ENCODE assay signal across 14 cellular contexts in the genomic region with DNA sequence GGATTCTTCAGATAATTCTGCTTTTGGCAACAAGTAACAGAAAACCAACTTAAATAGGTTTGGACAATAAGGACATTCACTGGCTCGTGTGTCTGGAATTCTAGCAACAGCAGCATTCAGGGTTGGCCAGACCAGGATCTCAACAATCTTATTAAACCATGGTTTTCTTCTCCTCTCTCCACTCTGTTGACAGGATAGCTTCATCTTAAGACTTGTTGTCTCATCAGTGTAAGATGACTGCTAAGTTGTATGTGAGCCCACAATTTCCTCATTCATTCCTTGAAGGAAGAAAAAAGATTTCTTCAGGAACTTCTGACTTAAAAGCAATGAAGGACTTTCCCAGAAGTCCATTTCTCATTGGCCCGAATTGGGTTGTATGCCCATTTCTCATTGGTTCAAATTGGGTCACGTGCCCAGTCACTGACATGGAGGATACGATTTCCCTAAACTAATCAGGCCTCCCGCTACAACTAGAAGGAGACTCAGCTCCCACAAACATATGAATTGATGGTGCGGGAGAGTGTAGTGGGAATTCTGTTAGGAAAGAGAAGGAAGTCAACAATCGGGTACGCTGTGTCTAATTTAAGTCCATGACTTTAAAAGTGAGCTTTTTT.
A peak's percentile ranks its signal among the peaks of the same experiment; 100 is the strongest.
DNase-seq lines count a peak whose midpoint lies in the region; ATAC-seq and TF ChIP-seq lines count a peak whose summit lies in the region.
"Had no signal": no experiment of that assay in that cellular context is flagged by ENCODE, and none has a peak within 500 bp of the region (broad histone marks: within the 10 kb centered on the region; RNA-seq: fewer than 3 reads in every experiment).

No MANE protein-coding gene starts in this region.

- 77% methylated on average over 8 of the region's 8 CpGs for WGBS in esophagus muscularis mucosa

- H3K27ac ChIP-seq in esophagus muscularis mucosa (replicated peaks in 1 of 4), result peak overlapping the region; percentile 74 to 81 (median 77)
- peak overlapping the region; percentile 62 for H3K27ac ChIP-seq in stomach smooth muscle (ENCODE audit: low read length)
- H3K27ac ChIP-seq: epithelial cell of prostate, neutrophil had no signal

- no peak overlapping the region for H3K9ac ChIP-seq in stomach smooth muscle (ENCODE audit: low read length in 2 of 2)

- no peak for TF ChIP-seq EP300 in Ishikawa (IDR thresholded peaks at IDR 0.05; ENCODE audit: borderline replicate concordance)
- no peak for TF ChIP-seq EP300 in esophagus muscularis mucosa (IDR thresholded peaks at IDR 0.05)

- POLR2A ChIA-PET in activated CD8-positive, alpha-beta T cell treated with anti-CD3 and anti-CD28 coated beads, Interleukin-2, amount 10 ng/mL, durations not matched to agents 7 days and 5 days (lab: Charles Lee), result no interaction called here

- no peaks in the 10 kb centered on the region for H3K9me3 Mint-ChIP-seq in activated CD8-positive, alpha-beta T cell treated with anti-CD3 and anti-CD28 coated beads, Interleukin-2, amount 10 ng/mL, durations not matched to agents 7 days and 5 days (ENCODE audit: insufficient read depth)

- DNase-seq in esophagus muscularis mucosa (ENCODE audit: extremely low spot score) (peak; percentile 24), left kidney (ENCODE audit: low read depth, low spot score) (peak; percentile 47), RPMI8226 (no peak), putamen (ENCODE audit: low spot score) (no peak)
- no peak for DNase-seq in activated CD8-positive, alpha-beta T cell treated with anti-CD3 and anti-CD28 coated beads, Interleukin-2, amount 10 ng/mL, durations not matched to agents 7 days and 5 days
- DNase-seq: activated CD4-positive, alpha-beta T cell treated with anti-CD3 and anti-CD28 coated beads, Interleukin-2, amount 50 U/mL, for 48 hours; GF-D8; NCI-H1694; spleen had no signal

- H3K4me1 Mint-ChIP-seq in activated CD8-positive, alpha-beta T cell treated with anti-CD3 and anti-CD28 coated beads, Interleukin-2, amount 10 ng/mL, durations not matched to agents 7 days and 5 days (ENCODE audit: low read depth), result peaks cover 11% of the 10 kb centered on the region

- no peak overlapping the region for H3K27ac Mint-ChIP-seq in activated CD8-positive, alpha-beta T cell treated with anti-CD3 and anti-CD28 coated beads, Interleukin-2, amount 10 ng/mL, durations not matched to agents 7 days and 5 days

- no peak for TF ChIP-seq CTCF in esophagus muscularis mucosa (IDR thresholded peaks at IDR 0.05)

- no peaks in the 10 kb centered on the region for H3K27me3 ChIP-seq in esophagus muscularis mucosa
- H3K27me3 ChIP-seq in stomach smooth muscle (ENCODE audit: control insufficient read depth in 1 of 2, insufficient read depth in 2 of 2, low read length in 2 of 2), result no peaks in the 10 kb centered on the region

- CTCF ChIA-PET in activated CD8-positive, alpha-beta T cell treated with anti-CD3 and anti-CD28 coated beads, Interleukin-2, amount 10 ng/mL, durations not matched to agents 7 days and 5 days (lab: Charles Lee), result no interaction called here

- TF ChIP-seq RAD21 in Ishikawa (IDR thresholded peaks at IDR 0.05; ENCODE audit: low read depth), result no peak

- peaks cover 60% of the 10 kb centered on the region for H3K27me3 Mint-ChIP-seq in activated CD8-positive, alpha-beta T cell treated with anti-CD3 and anti-CD28 coated beads, Interleukin-2, amount 10 ng/mL, durations not matched to agents 7 days and 5 days (ENCODE audit: low read depth)

- intact Hi-C loops in esophagus muscularis mucosa (cut with DNase I), result no loop called here

- H3K4me3 Mint-ChIP-seq in activated CD8-positive, alpha-beta T cell treated with anti-CD3 and anti-CD28 coated beads, Interleukin-2, amount 10 ng/mL, durations not matched to agents 7 days and 5 days, result no peak overlapping the region

- H3K36me3 Mint-ChIP-seq in activated CD8-positive, alpha-beta T cell treated with anti-CD3 and anti-CD28 coated beads, Interleukin-2, amount 10 ng/mL, durations not matched to agents 7 days and 5 days (ENCODE audit: low read depth), result no peaks in the 10 kb centered on the region

- TF ChIP-seq POLR2A in esophagus muscularis mucosa (IDR thresholded peaks at IDR 0.05; ENCODE audit: low read depth), result no peak

- H3K36me3 ChIP-seq in esophagus muscularis mucosa (no peaks in the 10 kb centered on the region), stomach smooth muscle (ENCODE audit: control insufficient read depth in 2 of 2, insufficient read depth in 2 of 2, low read length in 2 of 2) (no peaks in the 10 kb centered on the region)
- H3K36me3 ChIP-seq: neutrophil, spleen had no signal

- H3K4me1 ChIP-seq in esophagus muscularis mucosa (peaks cover 38 to 51% (median 43%) of the 10 kb centered on the region in 4 donors), stomach smooth muscle (ENCODE audit: control insufficient read depth, insufficient read depth, low read length) (peaks cover 17% of the 10 kb centered on the region)

- no peak for ATAC-seq in activated CD8-positive, alpha-beta T cell treated with anti-CD3 and anti-CD28 coated beads, Interleukin-2, amount 10 ng/mL, durations not matched to agents 7 days and 5 days
- ATAC-seq in GM18520 (IDR thresholded peaks at IDR 0.05; ENCODE audit: unreplicated experiment), result no peak

- no peak overlapping the region for H3K4me3 ChIP-seq in esophagus muscularis mucosa
- no peak overlapping the region for H3K4me3 ChIP-seq in stomach smooth muscle (ENCODE audit: low read length in 2 of 2)
- H3K4me3 ChIP-seq: spleen had no signal

- H3K9me3 ChIP-seq in esophagus muscularis mucosa (no peaks in the 10 kb centered on the region), stomach smooth muscle (ENCODE audit: control insufficient read depth in 2 of 2, low read length in 2 of 2) (no peaks in the 10 kb centered on the region)
- H3K9me3 ChIP-seq: neutrophil, spleen had no signal

TF ChIP-seq in Ishikawa, 13 proteins besides CTCF, POLR2A, EP300 and RAD21:
- no peak for TF ChIP-seq ZBTB7A (IDR thresholded peaks at IDR 0.05; ENCODE audit: low read depth)
- TF ChIP-seq EGR1 (IDR thresholded peaks at IDR 0.05), result no peak
- TF ChIP-seq, protein P1, sequence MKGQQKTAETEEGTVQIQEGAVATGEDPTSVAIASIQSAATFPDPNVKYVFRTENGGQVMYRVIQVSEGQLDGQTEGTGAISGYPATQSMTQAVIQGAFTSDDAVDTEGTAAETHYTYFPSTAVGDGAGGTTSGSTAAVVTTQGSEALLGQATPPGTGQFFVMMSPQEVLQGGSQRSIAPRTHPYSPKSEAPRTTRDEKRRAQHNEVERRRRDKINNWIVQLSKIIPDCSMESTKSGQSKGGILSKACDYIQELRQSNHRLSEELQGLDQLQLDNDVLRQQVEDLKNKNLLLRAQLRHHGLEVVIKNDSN (IDR thresholded peaks at IDR 0.05), result peak; percentile 57; the same call in 1 of the 2 replicates

Comparison
In these comparisons a context has a peak if more than half of its experiments do, and no peak if none do; other contexts are left out.
1. DNase-seq: peak in esophagus muscularis mucosa (single experiment) and left kidney (single experiment); none in activated CD8-positive, alpha-beta T cell treated with anti-CD3 and anti-CD28 coated beads, Interleukin-2, amount 10 ng/mL, durations not matched to agents 7 days and 5 days (single experiment), RPMI8226 (single experiment) and putamen (single experiment).